Comparison of ENCODE assay signal across 1 cellular context in the genomic region with DNA sequence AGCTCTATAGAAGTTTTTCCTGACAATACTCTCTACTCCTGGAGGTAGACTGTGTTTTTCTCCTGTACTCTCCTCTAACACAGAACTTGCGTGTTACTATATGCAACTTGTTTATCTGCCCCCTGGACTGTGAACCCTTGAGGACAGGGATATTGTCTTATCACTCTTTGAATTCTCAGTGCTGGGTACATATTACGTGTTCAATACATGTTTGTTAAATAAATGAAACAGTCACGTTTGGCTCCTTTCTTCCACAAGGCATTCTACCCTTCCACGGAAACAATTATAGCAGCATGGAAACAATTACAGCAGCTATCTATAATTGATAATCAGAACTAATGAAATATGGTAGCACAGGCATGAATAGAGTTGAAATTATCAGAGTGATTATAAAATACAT.
TF ChIP-seq lines count a peak whose summit lies in the region.

No MANE protein-coding gene starts in this region.

TF ChIP-seq in HepG2, 621 proteins besides CTCF, POLR2A, EP300 and RAD21 (continued from another document and continues in another):
- TF ChIP-seq, protein P1, sequence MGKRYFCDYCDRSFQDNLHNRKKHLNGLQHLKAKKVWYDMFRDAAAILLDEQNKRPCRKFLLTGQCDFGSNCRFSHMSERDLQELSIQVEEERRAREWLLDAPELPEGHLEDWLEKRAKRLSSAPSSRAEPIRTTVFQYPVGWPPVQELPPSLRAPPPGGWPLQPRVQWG (CRISPR knock-in tag; IDR thresholded peaks at IDR 0.05; ENCODE audit: borderline replicate concordance, low read depth), result no peak
- peak; percentile 91 for TF ChIP-seq BHLHE40 (IDR thresholded peaks at IDR 0.05; ENCODE audit: low read length)
- peak; percentile 33; the same call in 1 of the 2 replicates for TF ChIP-seq FOXK2 (IDR thresholded peaks at IDR 0.05)
- TF ChIP-seq, protein P2, sequence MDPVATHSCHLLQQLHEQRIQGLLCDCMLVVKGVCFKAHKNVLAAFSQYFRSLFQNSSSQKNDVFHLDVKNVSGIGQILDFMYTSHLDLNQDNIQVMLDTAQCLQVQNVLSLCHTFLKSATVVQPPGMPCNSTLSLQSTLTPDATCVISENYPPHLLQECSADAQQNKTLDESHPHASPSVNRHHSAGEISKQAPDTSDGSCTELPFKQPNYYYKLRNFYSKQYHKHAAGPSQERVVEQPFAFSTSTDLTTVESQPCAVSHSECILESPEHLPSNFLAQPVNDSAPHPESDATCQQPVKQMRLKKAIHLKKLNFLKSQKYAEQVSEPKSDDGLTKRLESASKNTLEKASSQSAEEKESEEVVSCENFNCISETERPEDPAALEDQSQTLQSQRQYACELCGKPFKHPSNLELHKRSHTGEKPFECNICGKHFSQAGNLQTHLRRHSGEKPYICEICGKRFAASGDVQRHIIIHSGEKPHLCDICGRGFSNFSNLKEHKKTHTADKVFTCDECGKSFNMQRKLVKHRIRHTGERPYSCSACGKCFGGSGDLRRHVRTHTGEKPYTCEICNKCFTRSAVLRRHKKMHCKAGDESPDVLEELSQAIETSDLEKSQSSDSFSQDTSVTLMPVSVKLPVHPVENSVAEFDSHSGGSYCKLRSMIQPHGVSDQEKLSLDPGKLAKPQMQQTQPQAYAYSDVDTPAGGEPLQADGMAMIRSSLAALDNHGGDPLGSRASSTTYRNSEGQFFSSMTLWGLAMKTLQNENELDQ (CRISPR knock-in tag; IDR thresholded peaks at IDR 0.05; ENCODE audit: borderline replicate concordance), result no peak
- TF ChIP-seq ZNF367 (CRISPR knock-in tag; IDR thresholded peaks at IDR 0.05; ENCODE audit: borderline replicate concordance), result no peak
- TF ChIP-seq ZNF350 (CRISPR knock-in tag; IDR thresholded peaks at IDR 0.05; ENCODE audit: borderline replicate concordance, low read depth), result no peak
- TF ChIP-seq SP5 (CRISPR knock-in tag; IDR thresholded peaks at IDR 0.05; ENCODE audit: borderline replicate concordance, low read depth), result no peak
- 0 out of 2 replicates have a peak, but pooled peaks have one; percentile 0 for TF ChIP-seq STAG1 (CRISPR knock-in tag; IDR thresholded peaks at IDR 0.05)
- TF ChIP-seq ZNF572 (CRISPR knock-in tag; IDR thresholded peaks at IDR 0.05), result no peak
- no peak for TF ChIP-seq U2AF1 (optimal IDR thresholded peaks at IDR 0.05; ENCODE audit: low read depth, low read length)
- no peak for TF ChIP-seq ZNF556 (CRISPR knock-in tag; IDR thresholded peaks at IDR 0.05; ENCODE audit: borderline replicate concordance)
- peak; percentile 23 for TF ChIP-seq TEAD3 (CRISPR knock-in tag; optimal IDR thresholded peaks at IDR 0.05; ENCODE audit: borderline replicate concordance)
- TF ChIP-seq, protein P3, sequence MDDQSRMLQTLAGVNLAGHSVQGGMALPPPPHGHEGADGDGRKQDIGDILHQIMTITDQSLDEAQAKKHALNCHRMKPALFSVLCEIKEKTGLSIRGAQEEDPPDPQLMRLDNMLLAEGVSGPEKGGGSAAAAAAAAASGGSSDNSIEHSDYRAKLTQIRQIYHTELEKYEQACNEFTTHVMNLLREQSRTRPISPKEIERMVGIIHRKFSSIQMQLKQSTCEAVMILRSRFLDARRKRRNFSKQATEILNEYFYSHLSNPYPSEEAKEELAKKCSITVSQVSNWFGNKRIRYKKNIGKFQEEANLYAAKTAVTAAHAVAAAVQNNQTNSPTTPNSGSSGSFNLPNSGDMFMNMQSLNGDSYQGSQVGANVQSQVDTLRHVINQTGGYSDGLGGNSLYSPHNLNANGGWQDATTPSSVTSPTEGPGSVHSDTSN (CRISPR knock-in tag; IDR thresholded peaks at IDR 0.05; ENCODE audit: borderline replicate concordance), result no peak
- TF ChIP-seq ARID3A (IDR thresholded peaks at IDR 0.05; ENCODE audit: low read depth, low read length), result peak; percentile 84; the same call in 1 of the 2 replicates
- TF ChIP-seq SMARCC2 (IDR thresholded peaks at IDR 0.05), result no peak
- TF ChIP-seq ATF7 (IDR thresholded peaks at IDR 0.05), result no peak
- TF ChIP-seq ATF7 (CRISPR knock-in tag; IDR thresholded peaks at IDR 0.05), result no peak
- no peak for TF ChIP-seq PHF8 (CRISPR knock-in tag; IDR thresholded peaks at IDR 0.05)
- TF ChIP-seq MEF2D (CRISPR knock-in tag; IDR thresholded peaks at IDR 0.05), result no peak
- no peak for TF ChIP-seq ATRX (CRISPR knock-in tag; IDR thresholded peaks at IDR 0.05; ENCODE audit: borderline replicate concordance)
- no peak for TF ChIP-seq KLF13 (CRISPR knock-in tag; IDR thresholded peaks at IDR 0.05)
- TF ChIP-seq TCF12 (IDR thresholded peaks at IDR 0.05), result no peak
- no peak for TF ChIP-seq TCF12 (CRISPR knock-in tag; IDR thresholded peaks at IDR 0.05)
- TF ChIP-seq GLI4 (CRISPR knock-in tag; IDR thresholded peaks at IDR 0.05; ENCODE audit: borderline replicate concordance), result no peak
- 0 out of 4 replicates have a peak, but pooled peaks of 1 of the 2 experiments have one; percentile 36 for TF ChIP-seq KLF16 (CRISPR knock-in tag; IDR thresholded peaks at IDR 0.05)
- no peak for TF ChIP-seq HIC2 (CRISPR knock-in tag; IDR thresholded peaks at IDR 0.05; ENCODE audit: low read depth)
- TF ChIP-seq ASH2L (IDR thresholded peaks at IDR 0.05; ENCODE audit: insufficient read length, low read depth, low read length), result peak; percentile 14
- TF ChIP-seq SRSF9 (IDR thresholded peaks at IDR 0.05; ENCODE audit: borderline replicate concordance, insufficient read depth, low read depth, low read length, poor library complexity, severe bottlenecking), result no peak
- TF ChIP-seq SP4 (CRISPR knock-in tag; IDR thresholded peaks at IDR 0.05), result no peak
- TF ChIP-seq NFE2L1 (CRISPR knock-in tag; IDR thresholded peaks at IDR 0.05; ENCODE audit: borderline replicate concordance), result no peak
- TF ChIP-seq ZMYM4 (CRISPR knock-in tag; IDR thresholded peaks at IDR 0.05), result 0 out of 2 replicates have a peak, but pooled peaks have one; percentile 7
- peak; percentile 58 for TF ChIP-seq MED1 (CRISPR knock-in tag; IDR thresholded peaks at IDR 0.05)
- TF ChIP-seq KDM5A (IDR thresholded peaks at IDR 0.05; ENCODE audit: borderline replicate concordance, low read length), result no peak
- no peak for TF ChIP-seq ZNF530 (CRISPR knock-in tag; IDR thresholded peaks at IDR 0.05; ENCODE audit: low read depth)
- no peak for TF ChIP-seq ZNF761 (CRISPR knock-in tag; conservative IDR thresholded peaks at IDR 0.05)
- TF ChIP-seq, protein P4, sequence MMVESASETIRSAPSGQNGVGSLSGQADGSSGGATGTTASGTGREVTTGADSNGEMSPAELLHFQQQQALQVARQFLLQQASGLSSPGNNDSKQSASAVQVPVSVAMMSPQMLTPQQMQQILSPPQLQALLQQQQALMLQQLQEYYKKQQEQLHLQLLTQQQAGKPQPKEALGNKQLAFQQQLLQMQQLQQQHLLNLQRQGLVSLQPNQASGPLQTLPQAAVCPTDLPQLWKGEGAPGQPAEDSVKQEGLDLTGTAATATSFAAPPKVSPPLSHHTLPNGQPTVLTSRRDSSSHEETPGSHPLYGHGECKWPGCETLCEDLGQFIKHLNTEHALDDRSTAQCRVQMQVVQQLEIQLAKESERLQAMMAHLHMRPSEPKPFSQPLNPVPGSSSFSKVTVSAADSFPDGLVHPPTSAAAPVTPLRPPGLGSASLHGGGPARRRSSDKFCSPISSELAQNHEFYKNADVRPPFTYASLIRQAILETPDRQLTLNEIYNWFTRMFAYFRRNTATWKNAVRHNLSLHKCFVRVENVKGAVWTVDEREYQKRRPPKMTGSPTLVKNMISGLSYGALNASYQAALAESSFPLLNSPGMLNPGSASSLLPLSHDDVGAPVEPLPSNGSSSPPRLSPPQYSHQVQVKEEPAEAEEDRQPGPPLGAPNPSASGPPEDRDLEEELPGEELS (CRISPR knock-in tag; IDR thresholded peaks at IDR 0.05), result peak; percentile 81
- TF ChIP-seq ZGPAT (CRISPR knock-in tag; IDR thresholded peaks at IDR 0.05), result no peak
- no peak for TF ChIP-seq RBM22 (optimal IDR thresholded peaks at IDR 0.05; ENCODE audit: low read length)
- no peak for TF ChIP-seq RNF219 (CRISPR knock-in tag; IDR thresholded peaks at IDR 0.05)
- peak; percentile 45; the same call in 1 of the 2 replicates for TF ChIP-seq TBX2 (CRISPR knock-in tag; IDR thresholded peaks at IDR 0.05; ENCODE audit: borderline replicate concordance)
- TF ChIP-seq IRF9 (CRISPR knock-in tag; IDR thresholded peaks at IDR 0.05; ENCODE audit: borderline replicate concordance), result no peak
- no peak for TF ChIP-seq NFATC3 (CRISPR knock-in tag; IDR thresholded peaks at IDR 0.05)
- TF ChIP-seq FOXK1 (CRISPR knock-in tag; IDR thresholded peaks at IDR 0.05; ENCODE audit: borderline replicate concordance, low read depth), result no peak
- TF ChIP-seq NFYB (CRISPR knock-in tag; IDR thresholded peaks at IDR 0.05), result no peak
- TF ChIP-seq ZNF550 (CRISPR knock-in tag; IDR thresholded peaks at IDR 0.05; ENCODE audit: borderline replicate concordance), result no peak
- no peak for TF ChIP-seq SNRNP70 (IDR thresholded peaks at IDR 0.05; ENCODE audit: low read depth, low read length)
- no peak for TF ChIP-seq ZNF570 (CRISPR knock-in tag; IDR thresholded peaks at IDR 0.05; ENCODE audit: borderline replicate concordance)
- no peak for TF ChIP-seq ZNF484 (CRISPR knock-in tag; IDR thresholded peaks at IDR 0.05; ENCODE audit: borderline replicate concordance, low read depth)
- no peak for TF ChIP-seq CHD4 (IDR thresholded peaks at IDR 0.05; ENCODE audit: borderline replicate concordance, low read length)
- TF ChIP-seq TAF15 (IDR thresholded peaks at IDR 0.05; ENCODE audit: low read depth, low read length, poor library complexity, severe bottlenecking), result no peak
